Comparison of ENCODE assay signal across 11 cellular contexts in genomic region chr15:93152264-93152884, GRCh38.
A peak's percentile ranks its signal among the peaks of the same experiment; 100 is the strongest.
DNase-seq lines count a peak whose midpoint lies in the region; ATAC-seq lines count a peak whose summit lies in the region.
"Had no signal": no experiment of that assay in that cellular context is flagged by ENCODE, and none has a peak within 500 bp of the region (broad histone marks: within the 10 kb centered on the region; RNA-seq: fewer than 3 reads in every experiment).

No MANE protein-coding gene starts in this region.

- no peaks in the 10 kb centered on the region for H3K27me3 ChIP-seq in BLaER1 treated with 17β-estradiol and CSF1 and Interleukin-3, amounts not matched to agents 10 nM and 100 nM
- no peaks in the 10 kb centered on the region for H3K27me3 ChIP-seq in naive thymus-derived CD4-positive, alpha-beta T cell (ENCODE audit: control insufficient read depth in 2 of 2, insufficient read depth in 2 of 2, low read length in 2 of 2)

- no peak overlapping the region for H3K27ac ChIP-seq in BLaER1 treated with 17β-estradiol and CSF1 and Interleukin-3, amounts not matched to agents 10 nM and 100 nM
- H3K27ac ChIP-seq in naive thymus-derived CD4-positive, alpha-beta T cell (ENCODE audit: low read depth, low read length): no peak overlapping the region

- H3K36me3 ChIP-seq in BLaER1 treated with 17β-estradiol and CSF1 and Interleukin-3, amounts not matched to agents 10 nM and 100 nM: no peaks in the 10 kb centered on the region; a peak in 1 of 22 replicates
- H3K36me3 ChIP-seq in naive thymus-derived CD4-positive, alpha-beta T cell (ENCODE audit: control insufficient read depth in 2 of 3, insufficient read depth in 3 of 3, low read length in 3 of 3): no peaks in the 10 kb centered on the region

- H3K9me3 Mint-ChIP-seq in naive thymus-derived CD4-positive, alpha-beta T cell: peaks cover 0 to 6% (median 0%) of the 10 kb centered on the region in 11 donors
- H3K9me3 Mint-ChIP-seq: activated naive CD4-positive, alpha-beta T cell treated with anti-CD3 and anti-CD28 coated beads, Interleukin-2, amount 50 U/mL, for 24 hours had no signal

- peaks cover 5 to 22% (median 9%) of the 10 kb centered on the region in 7 donors for H3K4me1 Mint-ChIP-seq in naive thymus-derived CD4-positive, alpha-beta T cell

- no peak overlapping the region for H3K4me3 ChIP-seq in BLaER1 treated with 17β-estradiol and CSF1 and Interleukin-3, amounts not matched to agents 10 nM and 100 nM
- H3K4me3 ChIP-seq in naive thymus-derived CD4-positive, alpha-beta T cell (ENCODE audit: low read length): no peak overlapping the region

- no peak overlapping the region for H3K27ac Mint-ChIP-seq in naive thymus-derived CD4-positive, alpha-beta T cell

- DNase-seq in KG1 (lab: John Stamatoyannopoulos, UW): peak; percentile 23
- DNase-seq in activated T-helper 1 cell treated with anti-CD3 and anti-CD28 coated beads, Interleukin-2, amount 50 U/mL, for 16 hours (ENCODE audit: low read depth in 1 of 2, low spot score in 1 of 2): peak; percentile 11 to 21
- no peak for DNase-seq in naive thymus-derived CD4-positive, alpha-beta T cell
- no peak for DNase-seq in NCI-H2227 (lab: John Stamatoyannopoulos, UW; ENCODE audit: unreplicated experiment)
- no peak for DNase-seq in NCI-H510A (lab: John Stamatoyannopoulos, UW)
- DNase-seq: NCI-H1436, NCI-H524 treated with DMSO at 0.1 percent for 48 hours had no signal

- ATAC-seq in naive thymus-derived CD4-positive, alpha-beta T cell: peak; percentile 77
- ATAC-seq in GM19035 (IDR thresholded peaks at IDR 0.05; ENCODE audit: unreplicated experiment) (no peak), GM19455 (IDR thresholded peaks at IDR 0.05; ENCODE audit: unreplicated experiment) (no peak)

- no peaks in the 10 kb centered on the region for H3K36me3 Mint-ChIP-seq in naive thymus-derived CD4-positive, alpha-beta T cell
- H3K36me3 Mint-ChIP-seq: activated naive CD4-positive, alpha-beta T cell treated with anti-CD3 and anti-CD28 coated beads, Interleukin-2, amount 50 U/mL, for 24 hours had no signal

- H4K20me1 ChIP-seq in BLaER1 treated with 17β-estradiol and CSF1 and Interleukin-3, amounts not matched to agents 10 nM and 100 nM: no peaks in the 10 kb centered on the region

- H3K27me3 Mint-ChIP-seq in naive thymus-derived CD4-positive, alpha-beta T cell: peaks cover 10 to 35% (median 25%) of the 10 kb centered on the region in 5 donors

- POLR2A ChIA-PET in naive thymus-derived CD4-positive, alpha-beta T cell (lab: Charles Lee): no interaction called here

- intact Hi-C loops in naive thymus-derived CD4-positive, alpha-beta T cell (cut with micrococcal nuclease): no loop called here

- H3K4me3 Mint-ChIP-seq in naive thymus-derived CD4-positive, alpha-beta T cell: peak overlapping the region in 2 of 10 donors; percentile 3 to 18
- H3K4me3 Mint-ChIP-seq: activated naive CD4-positive, alpha-beta T cell treated with anti-CD3 and anti-CD28 coated beads, Interleukin-2, amount 50 U/mL, for 24 hours had no signal

- peaks cover 15 to 27% (median 19%) of the 10 kb centered on the region in 10 experiments; a peak in 19 of 20 replicates for H3K4me1 ChIP-seq in BLaER1 treated with 17β-estradiol and CSF1 and Interleukin-3, amounts not matched to agents 10 nM and 100 nM
- peaks cover 0 to 19% of the 10 kb centered on the region in 2 donors for H3K4me1 ChIP-seq in naive thymus-derived CD4-positive, alpha-beta T cell (ENCODE audit: control insufficient read depth in 2 of 2, insufficient read depth in 2 of 2, low read length in 2 of 2)

- peaks cover 9 to 29% (median 14%) of the 10 kb centered on the region in 11 experiments; a peak in 18 of 22 replicates for H3K9me3 ChIP-seq in BLaER1 treated with 17β-estradiol and CSF1 and Interleukin-3, amounts not matched to agents 10 nM and 100 nM (replicated peaks in 1 of 11)
- H3K9me3 ChIP-seq in naive thymus-derived CD4-positive, alpha-beta T cell (ENCODE audit: control insufficient read depth in 2 of 3, low read length in 3 of 3): no peaks in the 10 kb centered on the region

- CTCF ChIA-PET in naive thymus-derived CD4-positive, alpha-beta T cell (lab: Charles Lee): no interaction called here

- no peak overlapping the region for H3K9ac ChIP-seq in BLaER1 treated with 17β-estradiol and CSF1 and Interleukin-3, amounts not matched to agents 10 nM and 100 nM

- peak overlapping the region in 10 of 11 experiments; percentile 47 to 71 (median 62); a peak in 20 of 22 replicates for H3K4me2 ChIP-seq in BLaER1 treated with 17β-estradiol and CSF1 and Interleukin-3, amounts not matched to agents 10 nM and 100 nM

Comparison
In these comparisons a context has a peak if more than half of its experiments do, and no peak if none do; other contexts are left out.
1. DNase-seq: peak in KG1 (single experiment) and activated T-helper 1 cell treated with anti-CD3 and anti-CD28 coated beads, Interleukin-2, amount 50 U/mL, for 16 hours (2 of 2); none in naive thymus-derived CD4-positive, alpha-beta T cell (0 of 9), NCI-H2227 (single experiment) and NCI-H510A (single experiment).